ENCODE assay signal across 8 cellular contexts in the genomic region with DNA sequence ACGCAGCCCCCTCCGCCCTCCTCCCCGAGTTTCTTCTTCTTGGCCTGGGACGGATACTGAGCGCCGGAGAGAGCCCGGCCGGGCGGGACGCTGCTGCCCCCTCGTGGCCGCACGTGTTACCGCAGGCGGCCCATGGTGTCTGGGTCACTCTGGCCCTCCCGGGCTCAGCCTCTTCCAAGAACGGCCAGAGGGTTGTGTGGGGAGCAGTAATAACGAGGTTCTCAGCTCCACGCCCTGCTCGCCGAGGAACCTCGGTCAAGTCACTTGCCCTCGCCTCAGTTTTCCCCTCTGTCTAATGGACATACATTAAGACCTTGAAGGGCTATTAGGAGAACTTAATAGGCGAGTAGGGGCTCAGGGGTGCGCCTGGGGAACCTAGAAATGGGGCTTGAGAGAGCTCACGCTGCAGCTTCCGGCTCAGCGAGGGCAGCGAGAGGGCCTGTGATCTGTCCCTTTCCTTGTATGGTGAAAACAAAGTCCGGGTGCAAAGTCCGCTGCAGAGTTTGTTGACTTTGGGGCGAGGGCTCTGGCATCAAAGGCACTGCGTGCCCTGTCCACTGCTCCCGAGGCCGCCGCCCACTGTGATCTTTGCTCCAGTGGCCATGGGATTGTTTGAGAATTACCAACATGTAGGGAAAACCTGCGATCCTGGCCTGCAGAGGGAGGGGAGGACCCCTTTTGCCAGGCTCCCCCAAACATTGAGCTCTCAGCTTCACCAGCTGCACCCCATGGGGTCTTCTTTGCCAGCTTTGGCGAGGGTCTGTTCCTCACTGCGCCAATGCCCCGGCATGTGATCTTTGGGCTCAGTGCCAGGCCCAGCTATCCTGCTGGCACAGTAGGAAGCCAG. TPM values are rescaled to one million over a fixed set of nuclear protein-coding genes. Genes with fewer than 3 reads are reported as not detected.
A peak's percentile ranks its signal among the peaks of the same experiment; 100 is the strongest.
DNase-seq lines count a peak whose midpoint lies in the region; ATAC-seq, FAIRE-seq and TF ChIP-seq lines count a peak whose summit lies in the region.

No MANE protein-coding gene starts in this region.

- WGBS in lung, 2 donors: 26 to 33% methylated on average over 39 to 40 of the region's 40 CpGs

- intact Hi-C loops in CD4-positive, alpha-beta memory T cell (cut with micrococcal nuclease): loop anchor here (1.0 kb wide), 3 partner anchors 27 to 149 kb away; a partner anchor contains a TSS

- H3K4me3 Mint-ChIP-seq in CD4-positive, alpha-beta memory T cell: no peak overlapping the region

- no peaks in the 10 kb centered on the region for H3K9me3 Mint-ChIP-seq in CD4-positive, alpha-beta memory T cell

- H3K4me1 ChIP-seq in CD4-positive, alpha-beta memory T cell (ENCODE audit: insufficient read depth, low read length): peaks cover 7% of the 10 kb centered on the region
- H3K4me1 ChIP-seq in lung (ENCODE audit: control insufficient read depth in 2 of 2, insufficient read depth in 2 of 2, low read length in 2 of 2): peaks cover 0 to 3% of the 10 kb centered on the region in 2 donors

- no peak overlapping the region for H3K4me3 ChIP-seq in CD4-positive, alpha-beta memory T cell (ENCODE audit: low read length in 2 of 2)
- H3K4me3 ChIP-seq in lung: no peak overlapping the region

- peak; percentile 98 for ATAC-seq in lung (ENCODE audit: insufficient read depth, low FRiP score)
- no peak for ATAC-seq in GM21360 (IDR thresholded peaks at IDR 0.05; ENCODE audit: unreplicated experiment)

- CTCF ChIA-PET in CD4-positive, alpha-beta memory T cell (lab: Charles Lee; ENCODE audit: partially characterized antibody): interaction anchor here (0.8 to 5.7 kb wide), 19 partner anchors 10 to 148 kb away, joined by 3 to 273 read pairs (median 5); a partner anchor contains a TSS

- no peaks in the 10 kb centered on the region for H3K27me3 Mint-ChIP-seq in CD4-positive, alpha-beta memory T cell

- no peak overlapping the region for H3K27ac ChIP-seq in CD4-positive, alpha-beta memory T cell (ENCODE audit: low read depth, low read length)
- H3K27ac ChIP-seq in lung (ENCODE audit: low read depth in 1 of 2, low read length in 1 of 2): no peak overlapping the region

- peaks cover 0 to 4% (median 0%) of the 10 kb centered on the region in 4 donors for H3K4me1 Mint-ChIP-seq in CD4-positive, alpha-beta memory T cell

- TF ChIP-seq POLR2A in H54 (IDR thresholded peaks at IDR 0.05; ENCODE audit: low read depth, low read length): no peak

- peak overlapping the region in 1 of 7 donors; percentile 24 for H3K27ac Mint-ChIP-seq in CD4-positive, alpha-beta memory T cell

- no peaks in the 10 kb centered on the region for H3K27me3 ChIP-seq in CD4-positive, alpha-beta memory T cell (ENCODE audit: insufficient read depth, low read length)
- no peaks in the 10 kb centered on the region for H3K27me3 ChIP-seq in lung (ENCODE audit: control insufficient read depth, insufficient read depth)

- POLR2A ChIA-PET in CD4-positive, alpha-beta memory T cell (lab: Charles Lee; ENCODE audit: partially characterized antibody): interaction anchor here (1.2 to 1.6 kb wide), 4 partner anchors 26 to 40 kb away, joined by 3 to 12 read pairs (median 3); no protein-coding TSS in a partner anchor

- TF ChIP-seq CTCF in lung (IDR thresholded peaks at IDR 0.05; ENCODE audit: control extremely low read depth, extremely low read depth): peak; percentile 89

- H3K9me3 ChIP-seq in CD4-positive, alpha-beta memory T cell (ENCODE audit: control insufficient read depth in 1 of 2, low read length in 2 of 2): no peaks in the 10 kb centered on the region
- H3K9me3 ChIP-seq in lung (ENCODE audit: control insufficient read depth in 2 of 2, insufficient read depth in 1 of 2, low read length in 1 of 2): no peaks in the 10 kb centered on the region

- no peaks in the 10 kb centered on the region for H3K36me3 ChIP-seq in CD4-positive, alpha-beta memory T cell (ENCODE audit: insufficient read depth, low read length)
- H3K36me3 ChIP-seq in lung (ENCODE audit: control insufficient read depth in 2 of 2, insufficient read depth in 2 of 2, low read length in 2 of 2): no peaks in the 10 kb centered on the region

- H3K36me3 Mint-ChIP-seq in CD4-positive, alpha-beta memory T cell: no peaks in the 10 kb centered on the region

- no peak for FAIRE-seq in H54 (lab: Jason Lieb, UNC)

- DNase-seq in CD4-positive, alpha-beta memory T cell: peak; percentile 58 to 76 (median 63)
- DNase-seq in H54 (ENCODE audit: insufficient read length, low spot score) (peak; percentile 85), NCI-H510A treated with DMSO at 0.1 percent for 48 hours (lab: John Stamatoyannopoulos, UW) (peak; percentile 75), dermis blood vessel endothelial cell (peak; percentile 82), lung (ENCODE audit: low spot score) (peak; percentile 79)
- DNase-seq in activated CD4-positive, alpha-beta T cell treated with anti-CD3 and anti-CD28 coated beads, Interleukin-2, amount 50 U/mL, for 1 hour: peak; percentile 72
- peak; percentile 40 to 66 (median 50) for DNase-seq in stimulated activated CD4-positive, alpha-beta T cell treated with anti-CD3 and anti-CD28 coated beads, TNF-alpha, amount 100 ng/mL, for 48 hours (ENCODE audit: low read depth in 3 of 3)

RNA-seq across cellular contexts. Expression of a gene that starts 14.4 kb away (rescaled TPM):
- total RNA-seq in CD4-positive, alpha-beta memory T cell: 1 to 10 TPM; 1.4 to 1.9 TPM
- polyA plus RNA-seq in CD4-positive, alpha-beta memory T cell: under 1 TPM in 1 of 2 donors, not detected in 1; 0.61 TPM
- total RNA-seq in dermis blood vessel endothelial cell (87.3 and 169 TPM in 2 replicates), lung (10 to 100 TPM; 59.3 to 67.1 TPM)
- 10 to 100 TPM; 33.7 to 76.4 TPM for polyA plus RNA-seq in lung

RNA-seq across cellular contexts. Expression of a gene that starts 26.3 kb away (rescaled TPM):
- 10 to 100 TPM; 19.1 to 20.3 TPM for total RNA-seq in CD4-positive, alpha-beta memory T cell
- polyA plus RNA-seq in CD4-positive, alpha-beta memory T cell: 10 to 100 TPM in 1 of 2 donors, 1 to 10 TPM in 1; 7.7 to 17.6 TPM
- total RNA-seq in dermis blood vessel endothelial cell (3.9 and 10.0 TPM in 2 replicates), lung (10 to 100 TPM in 1 of 2 donors, 1 to 10 TPM in 1; 9.8 to 50.0 TPM)
- 10 to 100 TPM; 25.4 to 33.9 TPM for polyA plus RNA-seq in lung

Comparison
In these comparisons a context has a peak if more than half of its experiments do, and no peak if none do; other contexts are left out.
1. RNA of a gene that starts 14.4 kb away (total RNA-seq): 87.3 to 169 TPM in dermis blood vessel endothelial cell and 59.3 to 67.1 TPM in lung; 1.4 to 1.9 TPM in CD4-positive, alpha-beta memory T cell; every median in the first group is over 10 times any median in the second.
2. Peak in every context shown above with its lines, with median percentiles within 50 percentile points of each other: DNase-seq.